In genomic region chr1:44739361-44740178, GRCh38 we compare ENCODE assay signal across 8 cellular contexts. TPM values are rescaled to one million over a fixed set of nuclear protein-coding genes. Genes with fewer than 3 reads are reported as not detected.
DNase-seq lines count a peak whose midpoint lies in the region; TF ChIP-seq lines count a peak whose summit lies in the region.

Gene KIF2C (plus strand): TSS chr1:44739837. CDS start chr1:44739933, 96 bp downstream.

- H3K9me3 ChIP-seq in SK-N-MC (ENCODE audit: low read depth, low read length) (no peaks in the 10 kb centered on the region), suprapubic skin (no peaks in the 10 kb centered on the region)

- peaks cover 20% of the 10 kb centered on the region; the same call in 1 of the 2 replicates for H3K36me3 Mint-ChIP-seq in HFFc6 (ENCODE audit: low read depth)
- peaks cover 24% of the 10 kb centered on the region for H3K36me3 Mint-ChIP-seq in activated naive CD4-positive, alpha-beta T cell treated with anti-CD3 and anti-CD28 coated beads, Interleukin-2, amount 10 ng/mL, durations not matched to agents 7 days and 5 days

- peaks cover 35% of the 10 kb centered on the region for H3K36me3 ChIP-seq in SK-N-MC (ENCODE audit: insufficient read depth, low read length)
- no peaks in the 10 kb centered on the region for H3K36me3 ChIP-seq in suprapubic skin

- no peak for TF ChIP-seq EP300 in suprapubic skin (IDR thresholded peaks at IDR 0.05)

- peak within 1 kb of the TSS; percentile 93 for H3K9ac ChIP-seq in SK-N-MC (ENCODE audit: insufficient read length)

- H3K4me3 ChIP-seq in NB4 (ENCODE audit: low read depth, low read length) (peak within 1 kb of the TSS; percentile 93), SK-N-MC (peak within 1 kb of the TSS; percentile 82), suprapubic skin (peak within 1 kb of the TSS; percentile 62)

- H3K27me3 Mint-ChIP-seq in HFFc6 (ENCODE audit: insufficient read depth), result no peaks in the 10 kb centered on the region; the same call in 1 of the 2 replicates
- no peaks in the 10 kb centered on the region for H3K27me3 Mint-ChIP-seq in activated naive CD4-positive, alpha-beta T cell treated with anti-CD3 and anti-CD28 coated beads, Interleukin-2, amount 10 ng/mL, durations not matched to agents 7 days and 5 days

- H3K27me3 ChIP-seq in suprapubic skin, result no peaks in the 10 kb centered on the region

- DNase-seq in GM04503 (ENCODE audit: low read depth) (peak; percentile 74), HFFc6 (peak; percentile 96), NB4 (ENCODE audit: low read depth) (peak; percentile 98), SK-N-MC (ENCODE audit: low read depth, low spot score) (peak; percentile 92), germinal center (ENCODE audit: low spot score) (peak; percentile 97), non-pigmented ciliary epithelial cell (ENCODE audit: low read depth) (peak; percentile 91), suprapubic skin (ENCODE audit: low spot score in 2 of 2) (peak; percentile 97 to 98)
- DNase-seq in activated naive CD4-positive, alpha-beta T cell treated with anti-CD3 and anti-CD28 coated beads, Interleukin-2, amount 10 ng/mL, durations not matched to agents 7 days and 5 days, result peak; percentile 98

- H3K4me3 Mint-ChIP-seq in HFFc6, result peak within 1 kb of the TSS; percentile 98
- H3K4me3 Mint-ChIP-seq in activated naive CD4-positive, alpha-beta T cell treated with anti-CD3 and anti-CD28 coated beads, Interleukin-2, amount 10 ng/mL, durations not matched to agents 7 days and 5 days, result peak within 1 kb of the TSS; percentile 89

- H3K27ac ChIP-seq in SK-N-MC (peak within 1 kb of the TSS; percentile 91), suprapubic skin (peak within 1 kb of the TSS; percentile 87)

- H3K9me3 Mint-ChIP-seq in HFFc6, result no peaks in the 10 kb centered on the region
- H3K9me3 Mint-ChIP-seq in activated naive CD4-positive, alpha-beta T cell treated with anti-CD3 and anti-CD28 coated beads, Interleukin-2, amount 10 ng/mL, durations not matched to agents 7 days and 5 days, result no peaks in the 10 kb centered on the region

- peaks cover 8% of the 10 kb centered on the region for H3K4me1 ChIP-seq in suprapubic skin

- H3K27ac Mint-ChIP-seq in HFFc6, result peak within 1 kb of the TSS; percentile 92
- H3K27ac Mint-ChIP-seq in activated naive CD4-positive, alpha-beta T cell treated with anti-CD3 and anti-CD28 coated beads, Interleukin-2, amount 10 ng/mL, durations not matched to agents 7 days and 5 days, result peak within 1 kb of the TSS; percentile 90

- CTCF ChIA-PET in activated naive CD4-positive, alpha-beta T cell treated with anti-CD3 and anti-CD28 coated beads, Interleukin-2, amount 10 ng/mL, durations not matched to agents 7 days and 5 days (lab: Charles Lee), result interaction anchor here (1.0 to 2.4 kb wide), 3 partner anchors 10 to 57 kb away, joined by 3 to 8 read pairs (median 6); no protein-coding TSS in a partner anchor

- TF ChIP-seq POLR2A in NB4 (IDR thresholded peaks at IDR 0.05; ENCODE audit: extremely low read depth, insufficient read length) (peak; percentile 94), suprapubic skin (IDR thresholded peaks at IDR 0.05) (peak in 1 of 2 donors; percentile 71)

- peak; percentile 26; the same call in 1 of the 2 replicates for TF ChIP-seq CTCF in HFFc6 (IDR thresholded peaks at IDR 0.05)
- no peak for TF ChIP-seq CTCF in NB4 (IDR thresholded peaks at IDR 0.05; ENCODE audit: low read depth, low read length)
- no peak for TF ChIP-seq CTCF in suprapubic skin (IDR thresholded peaks at IDR 0.05)

- peaks cover 32% of the 10 kb centered on the region for H3K4me1 Mint-ChIP-seq in HFFc6 (ENCODE audit: low read depth)
- H3K4me1 Mint-ChIP-seq in activated naive CD4-positive, alpha-beta T cell treated with anti-CD3 and anti-CD28 coated beads, Interleukin-2, amount 10 ng/mL, durations not matched to agents 7 days and 5 days, result peaks cover 45% of the 10 kb centered on the region

- WGBS in suprapubic skin, result 1% methylated on average over 53 of the region's 57 CpGs

RNA-seq across cellular contexts. Expression of gene KIF2C, which starts in this region (rescaled TPM):
- total RNA-seq in HFFc6 (2021; fragmentation: NEBNext Ultra II Directional; extraction: Animal tissue kit (Norgen Biotek cat#: 25700)), result 10 to 100 TPM; 15.6 to 48.5 (median 43.3) TPM
- 1 to 10 TPM; 2.1 to 5.0 (median 3.9) TPM for total RNA-seq in suprapubic skin

Comparison
In these comparisons a context has a peak if more than half of its experiments do, and no peak if none do; other contexts are left out.
1. Peak in every context shown above with its lines: DNase-seq, H3K4me3 ChIP-seq and H3K27ac ChIP-seq.